Comparison of ENCODE assay signal across 9 cellular contexts in the genomic region with DNA sequence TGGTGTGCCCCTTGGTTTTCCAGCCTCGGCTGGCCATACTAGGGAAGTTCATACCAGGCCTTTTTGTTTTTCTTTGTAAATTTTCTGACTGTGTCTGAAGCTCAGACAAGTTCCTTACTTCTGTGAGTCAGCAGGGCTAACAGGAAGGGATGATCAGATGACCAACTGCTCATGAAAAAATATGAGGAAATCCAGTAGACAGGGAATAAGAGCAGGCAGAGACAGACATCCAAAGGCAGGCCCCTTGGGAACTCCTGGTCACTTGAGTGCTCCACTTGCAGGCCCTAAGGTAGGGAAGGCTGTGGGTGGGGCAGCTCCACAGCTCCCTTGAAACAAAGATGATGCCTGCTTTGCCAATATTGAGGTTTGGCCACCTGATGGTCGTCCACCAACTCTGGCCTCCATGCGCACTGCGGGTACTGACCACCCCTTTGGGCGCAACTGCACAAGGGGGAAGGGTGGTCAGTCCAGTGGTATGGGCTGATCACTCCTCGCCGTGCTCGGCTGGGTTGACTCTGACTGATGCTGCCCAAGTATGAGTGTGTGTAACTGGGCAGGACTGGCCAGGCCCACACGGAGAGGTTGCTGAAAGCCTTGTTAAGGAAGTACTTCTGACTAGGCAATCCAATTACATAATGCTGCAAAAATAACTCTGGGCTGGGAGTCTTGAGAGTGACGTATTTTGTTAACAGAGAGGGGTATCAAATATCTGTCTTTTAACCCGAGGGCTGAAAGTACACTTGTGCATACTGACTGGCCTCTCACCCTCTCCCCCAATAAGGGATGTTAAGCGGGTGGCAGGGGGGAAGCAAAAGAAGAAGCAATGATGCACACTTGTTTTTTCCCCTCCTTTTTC. TPM values are rescaled to one million over a fixed set of nuclear protein-coding genes. Genes with fewer than 3 reads are reported as not detected.
A peak's percentile ranks its signal among the peaks of the same experiment; 100 is the strongest.
DNase-seq lines count a peak whose midpoint lies in the region; ATAC-seq and TF ChIP-seq lines count a peak whose summit lies in the region.
"Had no signal": no experiment of that assay in that cellular context is flagged by ENCODE, and none has a peak within 500 bp of the region (broad histone marks: within the 10 kb centered on the region; RNA-seq: fewer than 3 reads in every experiment).

No MANE protein-coding gene starts in this region.

- peak; percentile 56 for DNase-seq in DMS 273 (lab: John Stamatoyannopoulos, UW; ENCODE audit: unreplicated experiment)
- DNase-seq in DMS 273 treated with DMSO at 0.1 percent for 48 hours (lab: John Stamatoyannopoulos, UW): no peak
- DNase-seq in hepatocyte (ENCODE audit: low spot score): no peak
- no peak for DNase-seq in stomach
- DNase-seq in cerebellar nuclear complex (lab: John Stamatoyannopoulos, UW): no peak

- intact Hi-C loops in stomach (cut with DNase I; ENCODE audit: low total_unique reads): no loop called here

- no peak for TF ChIP-seq POLR2A in stomach (IDR thresholded peaks at IDR 0.05)

- H3K9me3 ChIP-seq in hepatocyte (ENCODE audit: low read depth) (no peaks in the 10 kb centered on the region), stomach (no peaks in the 10 kb centered on the region)

- no peaks in the 10 kb centered on the region for H3K79me2 ChIP-seq in hepatocyte

- peak overlapping the region; percentile 78 for H3K27ac ChIP-seq in hepatocyte
- H3K27ac ChIP-seq in stomach: peak overlapping the region; percentile 41 to 87 (median 82)
- H3K27ac ChIP-seq: 22Rv1 had no signal

- H3K36me3 ChIP-seq in hepatocyte (replicated peaks; ENCODE audit: insufficient read depth, low read depth) (no peaks in the 10 kb centered on the region), stomach (no peaks in the 10 kb centered on the region)

- no peaks in the 10 kb centered on the region for H3K9me2 ChIP-seq in hepatocyte (replicated peaks; ENCODE audit: insufficient read depth)

- H3K4me3 ChIP-seq in WI38 (ENCODE audit: low read depth, low read length) (peak overlapping the region; percentile 16; the same call in 1 of the 2 replicates), hepatocyte (no peak overlapping the region), stomach (no peak overlapping the region)

- no peak for ATAC-seq in GM19035 (IDR thresholded peaks at IDR 0.05; ENCODE audit: unreplicated experiment)
- ATAC-seq in HG02642 (IDR thresholded peaks at IDR 0.05; ENCODE audit: poor library complexity, unreplicated experiment): no peak

- H3K4me2 ChIP-seq in hepatocyte: no peak overlapping the region

- H3K4me1 ChIP-seq in hepatocyte (ENCODE audit: insufficient read depth) (peaks cover 53% of the 10 kb centered on the region), stomach (peaks cover 28 to 79% (median 61%) of the 10 kb centered on the region in 4 donors)

- no peak overlapping the region for H2AFZ ChIP-seq in hepatocyte

- TF ChIP-seq EP300 in stomach (IDR thresholded peaks at IDR 0.05): no peak

- WGBS in hepatocyte (ENCODE audit: low lambda C conversion rate, missing lambda C conversion rate): 75% methylated on average over 12 of the region's 12 CpGs
- 63 to 84% (median 77%) methylated on average over 12 of the region's 12 CpGs for WGBS in stomach, 5 donors

- H4K20me1 ChIP-seq in hepatocyte (ENCODE audit: insufficient read depth, poor library complexity, severe bottlenecking): no peaks in the 10 kb centered on the region

- H3K27me3 ChIP-seq in hepatocyte (peaks cover 40% of the 10 kb centered on the region), stomach (peaks cover 0 to 38% (median 36%) of the 10 kb centered on the region in 3 donors)

- TF ChIP-seq CTCF in WI38 (IDR thresholded peaks at IDR 0.05; ENCODE audit: low read depth, low read length) (no peak), hepatocyte (IDR thresholded peaks at IDR 0.05; ENCODE audit: poor library complexity) (no peak), stomach (IDR thresholded peaks at IDR 0.05) (no peak)

RNA-seq across cellular contexts. Expression of a gene that starts 20.8 kb away (rescaled TPM):
- total RNA-seq in hepatocyte (11.5 and 11.6 TPM in 2 replicates), stomach (10 to 100 TPM; 11.7 to 27.5 (median 13.6) TPM)
- polyA plus RNA-seq in hepatocyte (6.4 and 10.9 TPM in 2 replicates), stomach (1 to 10 TPM; 1.1 to 2.1 (median 1.5) TPM)
